ENCODE assay signal across 23 cellular contexts in genomic region chr3:185254799-185255198, GRCh38. TPM values are rescaled to one million over a fixed set of nuclear protein-coding genes. Genes with fewer than 3 reads are reported as not detected.
DNase-seq lines count a peak whose midpoint lies in the region; ATAC-seq, FAIRE-seq and TF ChIP-seq lines count a peak whose summit lies in the region.
"Had no signal": no experiment of that assay in that cellular context is flagged by ENCODE, and none has a peak within 500 bp of the region (broad histone marks: within the 10 kb centered on the region; RNA-seq: fewer than 3 reads in every experiment).

No MANE protein-coding gene starts in this region.

- dilution Hi-C loops in endothelial cell of umbilical vein (cut with MboI; ENCODE audit: extremely low pct_ligation_motif_present, low sequenced_read_pairs) = no loop called here

- POLR2A ChIA-PET in activated B cell treated with CpG ODN at 0.5 μM for 24 hours (lab: Charles Lee) (no interaction called here), endothelial cell of umbilical vein (lab: Charles Lee) (no interaction called here)
- POLR2A ChIA-PET in CD4-positive, alpha-beta T cell (lab: Charles Lee) = no interaction called here

- no peaks in the 10 kb centered on the region for H3K36me3 ChIP-seq in endothelial cell of umbilical vein (ENCODE audit: control insufficient read depth in 2 of 2, extremely low read depth in 1 of 2, insufficient read depth in 2 of 2, low read length in 2 of 2)
- H3K36me3 ChIP-seq: BLaER1 treated with 17β-estradiol and CSF1 and Interleukin-3, amounts not matched to agents 10 nM and 100 nM; tibial artery had no signal

- BruUV-seq in endothelial cell of umbilical vein (replicated peaks; lab: Mats Ljungman, UMichigan) = no TSS peak

- H3K36me3 Mint-ChIP-seq in natural killer cell (peaks cover 7% of the 10 kb centered on the region), activated B cell treated with CpG ODN at 0.5 μM for 24 hours (ENCODE audit: low read depth) (peaks cover 7% of the 10 kb centered on the region)
- H3K36me3 Mint-ChIP-seq in natural killer cell treated with Interleukin-12 subunit alpha and Interleukin-12 subunit beta and Interleukin-15 and Interleukin-18, amount 100 ng/mL, for 72 hours = peaks cover 5% of the 10 kb centered on the region
- no peaks in the 10 kb centered on the region for H3K36me3 Mint-ChIP-seq in CD4-positive, alpha-beta T cell (ENCODE audit: low read depth)

- intact Hi-C loops in natural killer cell (cut with micrococcal nuclease) (no loop called here), activated B cell treated with CpG ODN at 0.5 μM for 24 hours (cut with micrococcal nuclease) (loop anchor here (5.0 kb wide), 1 partner anchor 43 kb away; no protein-coding TSS in a partner anchor), endothelial cell of umbilical vein (cut with micrococcal nuclease) (loop anchor here (1.0 kb wide), 1 partner anchor 26 kb away; no protein-coding TSS in a partner anchor)
- intact Hi-C loops in CD4-positive, alpha-beta T cell (cut with DNase I, micrococcal nuclease) = no loop called here

- FAIRE-seq in endothelial cell of umbilical vein (lab: Jason Lieb, UNC) = no peak
- FAIRE-seq in HTR-8/SVneo (lab: Jason Lieb, UNC) = no peak
- FAIRE-seq: GM18507 had no signal

- H3K27me3 Mint-ChIP-seq in natural killer cell (ENCODE audit: low read depth in 2 of 2) (peaks cover 5 to 15% of the 10 kb centered on the region in 2 donors), activated B cell treated with CpG ODN at 0.5 μM for 24 hours (peaks cover 20% of the 10 kb centered on the region)
- peaks cover 9 to 20% of the 10 kb centered on the region in 2 donors for H3K27me3 Mint-ChIP-seq in natural killer cell treated with Interleukin-12 subunit alpha and Interleukin-12 subunit beta and Interleukin-15 and Interleukin-18, amount 100 ng/mL, for 72 hours
- peaks cover 27% of the 10 kb centered on the region for H3K27me3 Mint-ChIP-seq in CD4-positive, alpha-beta T cell

- no peaks in the 10 kb centered on the region for H3K4me1 ChIP-seq in endothelial cell of umbilical vein (ENCODE audit: control insufficient read depth, extremely low read depth, insufficient read depth, low read length)
- H3K4me1 ChIP-seq: BLaER1 treated with 17β-estradiol and CSF1 and Interleukin-3, amounts not matched to agents 10 nM and 100 nM; foreskin keratinocyte had no signal

- TF ChIP-seq CTCF in natural killer cell (IDR thresholded peaks at IDR 0.05) (no peak), activated B cell treated with CpG ODN at 0.5 μM for 24 hours (IDR thresholded peaks at IDR 0.05) (no peak), endothelial cell of umbilical vein (IDR thresholded peaks at IDR 0.05; ENCODE audit: extremely low read depth in 1 of 2, insufficient read depth in 1 of 2, low read depth in 1 of 2, low read length in 2 of 2) (no peak)
- TF ChIP-seq CTCF in CD4-positive, alpha-beta T cell (IDR thresholded peaks at IDR 0.05) = no peak

- no peak for TF ChIP-seq POLR2A in endothelial cell of umbilical vein (IDR thresholded peaks at IDR 0.05; ENCODE audit: low read depth, low read length)

- DNase-seq in natural killer cell (no peak), activated B cell treated with CpG ODN at 0.5 μM for 24 hours (no peak), endothelial cell of umbilical vein (ENCODE audit: low read depth, low spot score) (no peak), HTR-8/SVneo (ENCODE audit: insufficient read length, low spot score) (no peak), NCI-H2171 treated with DMSO at 0.1 percent for 48 hours (lab: John Stamatoyannopoulos, UW) (no peak)
- no peak for DNase-seq in natural killer cell treated with Interleukin-12 subunit alpha and Interleukin-12 subunit beta and Interleukin-15 and Interleukin-18, amount 100 ng/mL, for 72 hours (ENCODE audit: low spot score)
- no peak for DNase-seq in CD4-positive, alpha-beta T cell
- DNase-seq: ACHN; activated naive CD4-positive, alpha-beta T cell treated with Interleukin-2 at 50 U/mL for 16 hours; cerebellar nuclear complex; foreskin keratinocyte; H7; left ventricle myocardium superior; MV-4-11; NCI-H1694; NCI-H2171; NCI-H526 treated with DMSO at 0.1 percent for 48 hours; T-helper 17 cell; tibial artery had no signal

- no peaks in the 10 kb centered on the region for H3K9me1 ChIP-seq in endothelial cell of umbilical vein (replicated peaks; ENCODE audit: control insufficient read depth, extremely low read depth, insufficient read depth, low read length)

- H3K79me2 ChIP-seq in endothelial cell of umbilical vein (ENCODE audit: control insufficient read depth, insufficient read depth, low read length) = no peaks in the 10 kb centered on the region
- H3K79me2 ChIP-seq: hepatocyte had no signal

- H3K4me3 Mint-ChIP-seq in natural killer cell (peak overlapping the region; percentile 90), activated B cell treated with CpG ODN at 0.5 μM for 24 hours (peak overlapping the region; percentile 79)
- H3K4me3 Mint-ChIP-seq in natural killer cell treated with Interleukin-12 subunit alpha and Interleukin-12 subunit beta and Interleukin-15 and Interleukin-18, amount 100 ng/mL, for 72 hours = no peak overlapping the region
- H3K4me3 Mint-ChIP-seq in CD4-positive, alpha-beta T cell = no peak overlapping the region

- no peak overlapping the region for H3K27ac ChIP-seq in endothelial cell of umbilical vein (ENCODE audit: insufficient read depth, low read depth, low read length)
- no peak overlapping the region for H3K27ac ChIP-seq in CD4-positive, alpha-beta T cell (ENCODE audit: low read depth, low read length)
- H3K27ac ChIP-seq: BLaER1 treated with 17β-estradiol and CSF1 and Interleukin-3, amounts not matched to agents 10 nM and 100 nM had no signal

- peak overlapping the region; percentile 100 for H2AFZ ChIP-seq in endothelial cell of umbilical vein (ENCODE audit: low read depth, low read length)

- peaks cover 0 to 5% of the 10 kb centered on the region in 2 donors for H3K4me1 Mint-ChIP-seq in natural killer cell
- H3K4me1 Mint-ChIP-seq in natural killer cell treated with Interleukin-12 subunit alpha and Interleukin-12 subunit beta and Interleukin-15 and Interleukin-18, amount 100 ng/mL, for 72 hours (ENCODE audit: low read depth in 2 of 2) = no peaks in the 10 kb centered on the region
- peaks cover 3% of the 10 kb centered on the region for H3K4me1 Mint-ChIP-seq in activated B cell treated with CpG ODN at 0.5 μM for 24 hours
- peaks cover 4% of the 10 kb centered on the region for H3K4me1 Mint-ChIP-seq in CD4-positive, alpha-beta T cell (ENCODE audit: low read depth)
- H3K4me1 Mint-ChIP-seq: T-helper 17 cell had no signal

- H3K4me3 ChIP-seq in endothelial cell of umbilical vein (replicated peaks in 1 of 3; ENCODE audit: insufficient read depth in 1 of 3, low read depth in 1 of 3, low read length in 3 of 3) = no peak overlapping the region
- H3K4me3 ChIP-seq: BLaER1 treated with 17β-estradiol and CSF1 and Interleukin-3, amounts not matched to agents 10 nM and 100 nM had no signal

- H3K27me3 ChIP-seq in endothelial cell of umbilical vein (ENCODE audit: control insufficient read depth in 2 of 2, insufficient read depth in 2 of 2, low read length in 2 of 2) = no peaks in the 10 kb centered on the region
- H3K27me3 ChIP-seq in CD4-positive, alpha-beta T cell (ENCODE audit: control insufficient read depth, insufficient read depth, low read length) = no peaks in the 10 kb centered on the region
- H3K27me3 ChIP-seq: BLaER1 treated with 17β-estradiol and CSF1 and Interleukin-3, amounts not matched to agents 10 nM and 100 nM; foreskin keratinocyte; hepatocyte; tibial artery had no signal

- CTCF ChIA-PET in activated B cell treated with CpG ODN at 0.5 μM for 24 hours (lab: Charles Lee) = no interaction called here
- CTCF ChIA-PET in endothelial cell of umbilical vein (lab: Charles Lee) = interaction anchor here (2.1 kb wide), 1 partner anchor 9 kb away, joined by 5 read pairs; no protein-coding TSS in a partner anchor
- CTCF ChIA-PET in CD4-positive, alpha-beta T cell (lab: Charles Lee) = no interaction called here

- H3K9me3 Mint-ChIP-seq in natural killer cell (peaks cover 0 to 3% of the 10 kb centered on the region in 2 donors), activated B cell treated with CpG ODN at 0.5 μM for 24 hours (peaks cover 10% of the 10 kb centered on the region)
- H3K9me3 Mint-ChIP-seq in natural killer cell treated with Interleukin-12 subunit alpha and Interleukin-12 subunit beta and Interleukin-15 and Interleukin-18, amount 100 ng/mL, for 72 hours = peaks cover 2% of the 10 kb centered on the region
- peaks cover 3% of the 10 kb centered on the region for H3K9me3 Mint-ChIP-seq in CD4-positive, alpha-beta T cell

- no peak overlapping the region for H3K9ac ChIP-seq in endothelial cell of umbilical vein (replicated peaks; ENCODE audit: extremely low read depth, insufficient read depth, low read length)
- H3K9ac ChIP-seq: BLaER1 treated with 17β-estradiol and CSF1 and Interleukin-3, amounts not matched to agents 10 nM and 100 nM had no signal

- no peaks in the 10 kb centered on the region for H3K9me3 ChIP-seq in endothelial cell of umbilical vein (replicated peaks; ENCODE audit: control insufficient read depth, insufficient read depth, low read length)
- H3K9me3 ChIP-seq in CD4-positive, alpha-beta T cell (ENCODE audit: control insufficient read depth, low read length) = peaks cover 4% of the 10 kb centered on the region
- H3K9me3 ChIP-seq: tibial artery had no signal

- ATAC-seq in natural killer cell (no peak), activated B cell treated with CpG ODN at 0.5 μM for 24 hours (ENCODE audit: low read depth) (no peak), HG02588 (IDR thresholded peaks at IDR 0.05; ENCODE audit: unreplicated experiment) (no peak)
- ATAC-seq in natural killer cell treated with Interleukin-12 subunit alpha and Interleukin-12 subunit beta and Interleukin-15 and Interleukin-18, amount 100 ng/mL, for 72 hours = no peak
- no peak for ATAC-seq in CD4-positive, alpha-beta T cell (ENCODE audit: poor library complexity)

- no peak overlapping the region for H3K4me2 ChIP-seq in endothelial cell of umbilical vein (ENCODE audit: insufficient read depth, low read length)
- H3K4me2 ChIP-seq: BLaER1 treated with 17β-estradiol and CSF1 and Interleukin-3, amounts not matched to agents 10 nM and 100 nM had no signal

- H4K20me1 ChIP-seq in endothelial cell of umbilical vein (replicated peaks; ENCODE audit: control insufficient read depth, extremely low read depth, insufficient read depth, low read length) = no peaks in the 10 kb centered on the region
- H4K20me1 ChIP-seq: BLaER1 treated with 17β-estradiol and CSF1 and Interleukin-3, amounts not matched to agents 10 nM and 100 nM had no signal

- H3K27ac Mint-ChIP-seq in natural killer cell = no peak overlapping the region
- H3K27ac Mint-ChIP-seq in natural killer cell treated with Interleukin-12 subunit alpha and Interleukin-12 subunit beta and Interleukin-15 and Interleukin-18, amount 100 ng/mL, for 72 hours = no peak overlapping the region
- no peak overlapping the region for H3K27ac Mint-ChIP-seq in activated B cell treated with CpG ODN at 0.5 μM for 24 hours
- H3K27ac Mint-ChIP-seq in CD4-positive, alpha-beta T cell = no peak overlapping the region
- H3K27ac Mint-ChIP-seq: T-helper 17 cell had no signal

RNA-seq across cellular contexts. Expression of gene EHHADH, which starts 0.9 kb away (rescaled TPM):
- total RNA-seq in natural killer cell (1 to 10 TPM in 1 of 3 donors, under 1 TPM in 2; 0.58 to 1.1 (median 0.64) TPM), activated B cell treated with CpG ODN at 0.5 μM for 24 hours (1.1 and 1.7 TPM in 2 replicates), endothelial cell of umbilical vein (5.8 and 6.2 TPM in 2 replicates)
- total RNA-seq in natural killer cell treated with Interleukin-12 subunit alpha and Interleukin-12 subunit beta and Interleukin-15 and Interleukin-18, amount 100 ng/mL, for 72 hours = 1 to 10 TPM in 1 of 2 donors, under 1 TPM in 1; 0.64 to 1.1 TPM
- polyA plus RNA-seq in endothelial cell of umbilical vein = 0.88 and 1.3 TPM in 2 replicates
- polyA plus RNA-seq in endothelial cell of umbilical vein (2011; cell fraction: cytosol; rRNA removed) = 1.4 and 1.5 TPM in 2 replicates
- 1.4 and 1.6 TPM in 2 replicates for polyA plus RNA-seq in endothelial cell of umbilical vein (2011; cell fraction: nucleus; rRNA removed)
- polyA plus RNA-seq in endothelial cell of umbilical vein (2012) = 2.4 and 4.2 TPM in 2 replicates
- 6.6 and 6.8 TPM in 2 replicates for polyA minus RNA-seq in endothelial cell of umbilical vein
- 2.7 TPM for polyA minus RNA-seq in endothelial cell of umbilical vein (2011; cell fraction: cytosol; rRNA and poly(A)+ RNA removed)
- polyA minus RNA-seq in endothelial cell of umbilical vein (2011; cell fraction: nucleus; rRNA and poly(A)+ RNA removed) = 1.4 and 2.5 TPM in 2 replicates
- under 1 TPM; 0.11 to 0.52 TPM for total RNA-seq in CD4-positive, alpha-beta T cell

Comparison
In these comparisons a context has a peak if more than half of its experiments do, and no peak if none do; other contexts are left out.
1. H3K4me3 Mint-ChIP-seq: peak in natural killer cell (single experiment) and activated B cell treated with CpG ODN at 0.5 μM for 24 hours (single experiment); none in natural killer cell treated with Interleukin-12 subunit alpha and Interleukin-12 subunit beta and Interleukin-15 and Interleukin-18, amount 100 ng/mL, for 72 hours (single experiment) and CD4-positive, alpha-beta T cell (single experiment).
2. intact Hi-C loops: an anchor here in activated B cell treated with CpG ODN at 0.5 μM for 24 hours (5.0 kb wide) and endothelial cell of umbilical vein (1.0 kb wide); none called in natural killer cell and CD4-positive, alpha-beta T cell.